In the genomic region with DNA sequence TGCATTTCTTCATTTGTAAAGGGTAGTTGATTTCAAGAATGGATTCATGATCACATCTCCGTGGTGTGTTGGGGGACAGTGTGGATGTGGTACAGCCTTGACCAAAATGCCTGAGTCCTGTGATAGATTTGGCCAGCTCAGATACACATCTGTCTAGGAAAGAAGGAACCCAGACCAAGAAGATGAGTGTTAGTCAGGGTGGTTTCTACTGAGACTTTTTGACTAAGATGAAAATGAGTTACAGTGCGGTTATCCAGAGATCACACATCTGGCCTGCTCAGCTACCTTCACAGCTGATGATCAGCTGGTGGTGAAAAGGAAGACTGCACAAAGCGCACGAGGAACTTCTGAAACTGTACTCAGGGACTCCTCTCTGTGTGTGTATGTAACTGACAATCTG, we compare ENCODE assay signal across 8 cellular contexts.
DNase-seq lines count a peak whose midpoint lies in the region; ATAC-seq and TF ChIP-seq lines count a peak whose summit lies in the region.

No MANE protein-coding gene starts in this region.

- TF ChIP-seq CTCF in GM06990 (IDR thresholded peaks at IDR 0.05; ENCODE audit: insufficient read depth, low read length, poor library complexity, severe bottlenecking), result peak; percentile 12
- no peak for TF ChIP-seq CTCF in colonic mucosa (IDR thresholded peaks at IDR 0.05)

- no peaks in the 10 kb centered on the region for H3K27me3 ChIP-seq in GM06990 (replicated peaks; ENCODE audit: control insufficient read depth, insufficient read depth, low read length)
- no peaks in the 10 kb centered on the region for H3K27me3 ChIP-seq in colonic mucosa

- ATAC-seq in GM21447 (IDR thresholded peaks at IDR 0.05; ENCODE audit: unreplicated experiment) (peak; percentile 85), sciatic nerve (peak; percentile 58)

- no peak overlapping the region for H3K9ac ChIP-seq in colonic mucosa (ENCODE audit: low read depth in 2 of 2, low read length in 2 of 2)

- peak; percentile 79 for DNase-seq in GM06990 (ENCODE audit: extremely low read depth, insufficient read length)
- peak; percentile 67 for DNase-seq in Jurkat, Clone E6-1 (ENCODE audit: low read depth, low spot score)
- peak; percentile 25 for DNase-seq in activated effector memory CD4-positive, alpha-beta T cell treated with Interleukin-2 at 50 U/mL for 16 hours
- DNase-seq in sciatic nerve (ENCODE audit: low spot score), result no peak
- no peak for DNase-seq in NCI-H2171 treated with DMSO at 0.1 percent for 48 hours (lab: John Stamatoyannopoulos, UW)
- DNase-seq in NCI-H187 (lab: John Stamatoyannopoulos, UW), result no peak
- no peak for DNase-seq in colonic mucosa

- H3K36me3 ChIP-seq in GM06990 (ENCODE audit: control insufficient read depth, insufficient read depth, low read length), result no peaks in the 10 kb centered on the region
- no peaks in the 10 kb centered on the region for H3K36me3 ChIP-seq in colonic mucosa

- intact Hi-C loops in sciatic nerve (cut with DNase I) (no loop called here), colonic mucosa (cut with DNase I) (no loop called here)

- no peaks in the 10 kb centered on the region for H3K4me1 ChIP-seq in colonic mucosa

- H3K9me3 ChIP-seq in colonic mucosa, result no peaks in the 10 kb centered on the region

- H3K27ac ChIP-seq in colonic mucosa, result no peak overlapping the region

- H3K4me3 ChIP-seq in GM06990 (replicated peaks; ENCODE audit: low read depth, low read length) (peak overlapping the region; percentile 22), colonic mucosa (no peak overlapping the region)
- H3K4me3 ChIP-seq in Jurkat, Clone E6-1 (ENCODE audit: low read length), result no peak overlapping the region

Comparison
In these comparisons a context has a peak if more than half of its experiments do, and no peak if none do; other contexts are left out.
1. DNase-seq: peak in GM06990 (single experiment), Jurkat, Clone E6-1 (single experiment) and activated effector memory CD4-positive, alpha-beta T cell treated with Interleukin-2 at 50 U/mL for 16 hours (single experiment); none in sciatic nerve (single experiment), NCI-H2171 treated with DMSO at 0.1 percent for 48 hours (single experiment), NCI-H187 (0 of 2) and colonic mucosa (single experiment).